3 cellular contexts compared by ENCODE assay signal in the genomic region with DNA sequence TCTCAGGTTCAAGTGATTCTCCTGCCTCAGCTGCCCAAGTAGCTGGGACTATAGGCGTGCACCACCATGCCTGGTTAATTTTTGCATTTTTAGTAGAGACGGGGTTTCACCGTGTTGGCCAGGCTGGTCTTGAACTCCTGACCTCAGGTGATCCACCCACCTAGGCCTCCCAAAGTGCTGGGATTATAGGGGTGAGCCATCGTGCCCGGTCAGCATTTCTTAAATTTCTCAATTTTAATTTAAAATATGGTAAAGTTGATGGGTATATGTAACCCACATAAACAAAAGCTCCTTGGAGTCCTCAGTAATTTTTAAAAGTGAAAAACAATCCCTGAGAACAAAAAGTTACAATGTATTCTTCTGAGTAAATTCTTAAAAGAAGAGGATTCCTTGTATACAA. TPM values are rescaled to one million over a fixed set of nuclear protein-coding genes. Genes with fewer than 3 reads are reported as not detected.
"Had no signal": no experiment of that assay in that cellular context is flagged by ENCODE, and none has a peak within 500 bp of the region (broad histone marks: within the 10 kb centered on the region; RNA-seq: fewer than 3 reads in every experiment).

No MANE protein-coding gene starts in this region.

RNA-seq across cellular contexts. Expression of gene GPD1, which starts 51.1 kb away (rescaled TPM):
- total RNA-seq: GM23248, H4, H7 had no signal
- polyA plus RNA-seq: GM23248 had no signal
